Comparison of ENCODE assay signal across 15 cellular contexts in genomic region chr3:124002405-124003081, GRCh38. TPM values are rescaled to one million over a fixed set of nuclear protein-coding genes. Genes with fewer than 3 reads are reported as not detected.
DNase-seq lines count a peak whose midpoint lies in the region; ATAC-seq, FAIRE-seq and TF ChIP-seq lines count a peak whose summit lies in the region.
"Not testable (repeated sequence)": the region's sequence is repeated elsewhere in the genome, so short reads cannot be mapped to it uniquely, and the experiment has no call there.
"Had no signal": no experiment of that assay in that cellular context is flagged by ENCODE, and none has a peak within 500 bp of the region (broad histone marks: within the 10 kb centered on the region; RNA-seq: fewer than 3 reads in every experiment).

No MANE protein-coding gene starts in this region.

- peaks cover 0 to 34% of the 10 kb centered on the region in 2 donors for H3K4me1 ChIP-seq in ascending aorta
- H3K4me1 ChIP-seq in endothelial cell of umbilical vein (ENCODE audit: control insufficient read depth, extremely low read depth, insufficient read depth, low read length); aorta (ENCODE audit: control insufficient read depth in 1 of 2, insufficient read depth in 2 of 2, low read length in 2 of 2): not testable (repeated sequence)

- H2AFZ ChIP-seq in endothelial cell of umbilical vein (ENCODE audit: low read depth, low read length) = not testable (repeated sequence)

- 0 to 4% methylated on average over 2 of the region's 2 CpGs for WGBS in aorta, 2 donors

- dilution Hi-C loops in endothelial cell of umbilical vein (cut with MboI; ENCODE audit: extremely low pct_ligation_motif_present, low sequenced_read_pairs) = not testable (repeated sequence)

- H3K4me2 ChIP-seq in endothelial cell of umbilical vein (ENCODE audit: insufficient read depth, low read length) = not testable (repeated sequence)

- not testable (repeated sequence) for TF ChIP-seq CTCF in LNCaP clone FGC (IDR thresholded peaks at IDR 0.05; ENCODE audit: control insufficient read depth, extremely low read depth, insufficient read depth); ascending aorta (IDR thresholded peaks at IDR 0.05); endothelial cell of umbilical vein (IDR thresholded peaks at IDR 0.05; ENCODE audit: extremely low read depth in 1 of 2, insufficient read depth in 1 of 2, low read depth in 1 of 2, low read length in 2 of 2)

- intact Hi-C loops in ascending aorta (cut with DNase I); endothelial cell of umbilical vein (cut with micrococcal nuclease); aorta (cut with DNase I): not testable (repeated sequence)

- H3K36me3 ChIP-seq in ascending aorta; endothelial cell of umbilical vein (ENCODE audit: control insufficient read depth in 2 of 2, extremely low read depth in 1 of 2, insufficient read depth in 2 of 2, low read length in 2 of 2); aorta (ENCODE audit: control insufficient read depth in 1 of 2, insufficient read depth in 2 of 2, low read length in 1 of 2): not testable (repeated sequence)

- H3K79me2 ChIP-seq in endothelial cell of umbilical vein (ENCODE audit: control insufficient read depth, insufficient read depth, low read length) = not testable (repeated sequence)

- not testable (repeated sequence) for H4K20me1 ChIP-seq in endothelial cell of umbilical vein (replicated peaks; ENCODE audit: control insufficient read depth, extremely low read depth, insufficient read depth, low read length)

- CTCF ChIA-PET in endothelial cell of umbilical vein (lab: Charles Lee) = interaction anchor here (1.1 kb wide), 1 partner anchor 13 kb away, joined by 3 read pairs; no protein-coding TSS in a partner anchor

- H3K27ac ChIP-seq in ascending aorta = peak overlapping the region; percentile 40 to 60
- H3K27ac ChIP-seq in endothelial cell of umbilical vein (ENCODE audit: insufficient read depth, low read depth, low read length); aorta (ENCODE audit: low read depth in 1 of 2, low read length in 2 of 2): not testable (repeated sequence)

- H3K27me3 ChIP-seq in ascending aorta; aorta (ENCODE audit: control insufficient read depth in 1 of 2, insufficient read depth in 2 of 2, low read length in 1 of 2): not testable (repeated sequence)
- peaks cover 10 to 33% of the 10 kb centered on the region in 2 experiments for H3K27me3 ChIP-seq in endothelial cell of umbilical vein (ENCODE audit: control insufficient read depth in 2 of 2, insufficient read depth in 2 of 2, low read length in 2 of 2)

- TF ChIP-seq POLR2A in endothelial cell of umbilical vein (IDR thresholded peaks at IDR 0.05; ENCODE audit: low read depth, low read length) = not testable (repeated sequence)

- H3K4me3 ChIP-seq in LNCaP clone FGC (ENCODE audit: low read depth, low read length); ascending aorta; endothelial cell of umbilical vein (replicated peaks in 1 of 3; ENCODE audit: insufficient read depth in 1 of 3, low read depth in 1 of 3, low read length in 3 of 3); aorta (ENCODE audit: low read length in 2 of 2): not testable (repeated sequence)

- BruUV-seq in endothelial cell of umbilical vein (replicated peaks; lab: Mats Ljungman, UMichigan) = not testable (repeated sequence)

- FAIRE-seq in endothelial cell of umbilical vein (lab: Jason Lieb, UNC) = peak; percentile 42

- H3K9me3 ChIP-seq in ascending aorta; endothelial cell of umbilical vein (replicated peaks; ENCODE audit: control insufficient read depth, insufficient read depth, low read length); aorta (ENCODE audit: control insufficient read depth, low read length): not testable (repeated sequence)

- H3K9me1 ChIP-seq in endothelial cell of umbilical vein (replicated peaks; ENCODE audit: control insufficient read depth, extremely low read depth, insufficient read depth, low read length) = not testable (repeated sequence)

- not testable (repeated sequence) for H3K9ac ChIP-seq in endothelial cell of umbilical vein (replicated peaks; ENCODE audit: extremely low read depth, insufficient read depth, low read length)

- peak; percentile 42 for ATAC-seq in aorta (ENCODE audit: low FRiP score)

- POLR2A ChIA-PET in endothelial cell of umbilical vein (lab: Charles Lee) = not testable (repeated sequence)

- DNase-seq in LNCaP clone FGC (ENCODE audit: low read depth) = peak; percentile 40
- peak; percentile 78 to 89 for DNase-seq in NCI-H526 (lab: John Stamatoyannopoulos, UW)
- DNase-seq in ascending aorta (ENCODE audit: low spot score in 2 of 2); endothelial cell of umbilical vein (ENCODE audit: low read depth, low spot score); aorta: not testable (repeated sequence)
- peak; percentile 38 for DNase-seq in putamen (ENCODE audit: low spot score)

RNA-seq across cellular contexts. Expression of gene ROPN1, which starts 10.6 kb away (rescaled TPM):
- not detected for total RNA-seq in ascending aorta
- not detected in 2 replicates for total RNA-seq in endothelial cell of umbilical vein
- not detected in 2 replicates for polyA plus RNA-seq in endothelial cell of umbilical vein
- not detected in 2 replicates for polyA plus RNA-seq in endothelial cell of umbilical vein (2011; cell fraction: cytosol; rRNA removed)
- polyA plus RNA-seq in endothelial cell of umbilical vein (2011; cell fraction: nucleus; rRNA removed) = not detected in 2 replicates
- polyA plus RNA-seq in endothelial cell of umbilical vein (2012) = not detected in 2 replicates
- polyA minus RNA-seq in endothelial cell of umbilical vein = not detected in 2 replicates
- polyA minus RNA-seq in endothelial cell of umbilical vein (2011; cell fraction: cytosol; rRNA and poly(A)+ RNA removed) = not detected
- not detected in 2 replicates for polyA minus RNA-seq in endothelial cell of umbilical vein (2011; cell fraction: nucleus; rRNA and poly(A)+ RNA removed)
- not detected for total RNA-seq in aorta
- not detected for polyA plus RNA-seq in aorta
- total RNA-seq: A673; Caco-2; CD4-positive, CD25-positive, alpha-beta regulatory T cell; CD8-positive, alpha-beta T cell; GM12878; GM23248; H1; H7 had no signal
- polyA plus RNA-seq: BJ; CD4-positive, CD25-positive, alpha-beta regulatory T cell; GM12878; GM23248 had no signal

RNA-seq across cellular contexts. Expression of gene KALRN, which starts 30.6 kb away (rescaled TPM):
- total RNA-seq in ascending aorta (292 TPM), endothelial cell of umbilical vein (16.2 and 19.6 TPM in 2 replicates), aorta (100 to 1,000 TPM; 257 to 436 TPM)
- polyA plus RNA-seq in endothelial cell of umbilical vein (5.8 and 6.5 TPM in 2 replicates), aorta (10 to 100 TPM; 32.6 to 46.4 TPM)
- 6.2 and 7.5 TPM in 2 replicates for polyA plus RNA-seq in endothelial cell of umbilical vein (2011; cell fraction: cytosol; rRNA removed)
- polyA plus RNA-seq in endothelial cell of umbilical vein (2011; cell fraction: nucleus; rRNA removed) = 24.5 and 32.1 TPM in 2 replicates
- polyA plus RNA-seq in endothelial cell of umbilical vein (2012) = 5.1 and 5.4 TPM in 2 replicates
- 44.0 and 58.3 TPM in 2 replicates for polyA minus RNA-seq in endothelial cell of umbilical vein
- polyA minus RNA-seq in endothelial cell of umbilical vein (2011; cell fraction: cytosol; rRNA and poly(A)+ RNA removed) = not detected
- polyA minus RNA-seq in endothelial cell of umbilical vein (2011; cell fraction: nucleus; rRNA and poly(A)+ RNA removed) = 92.0 and 98.6 TPM in 2 replicates

RNA-seq across cellular contexts. Expression of gene CCDC14, which starts 41.5 kb away (rescaled TPM):
- total RNA-seq in ascending aorta = 6.5 TPM
- 46.3 and 47.5 TPM in 2 replicates for total RNA-seq in endothelial cell of umbilical vein
- 51.7 and 55.3 TPM in 2 replicates for polyA plus RNA-seq in endothelial cell of umbilical vein
- 24.5 and 33.6 TPM in 2 replicates for polyA plus RNA-seq in endothelial cell of umbilical vein (2011; cell fraction: cytosol; rRNA removed)
- 427 and 466 TPM in 2 replicates for polyA plus RNA-seq in endothelial cell of umbilical vein (2011; cell fraction: nucleus; rRNA removed)
- polyA plus RNA-seq in endothelial cell of umbilical vein (2012) = 27.9 and 41.4 TPM in 2 replicates
- polyA minus RNA-seq in endothelial cell of umbilical vein = 42.1 and 75.4 TPM in 2 replicates
- 32.0 TPM for polyA minus RNA-seq in endothelial cell of umbilical vein (2011; cell fraction: cytosol; rRNA and poly(A)+ RNA removed)
- polyA minus RNA-seq in endothelial cell of umbilical vein (2011; cell fraction: nucleus; rRNA and poly(A)+ RNA removed) = 102 and 216 TPM in 2 replicates
- 10 to 100 TPM; 40.5 to 55.5 TPM for total RNA-seq in aorta
- polyA plus RNA-seq in aorta = 10 to 100 TPM in 1 of 2 donors, 1 to 10 TPM in 1; 9.1 to 44.6 TPM

Comparison
In these comparisons a context has a peak if more than half of its experiments do, and no peak if none do; other contexts are left out.
1. RNA of gene KALRN, which starts 30.6 kb away (total RNA-seq): 257 to 436 TPM in aorta and 292 TPM in ascending aorta (single experiment); 16.2 to 19.6 TPM in endothelial cell of umbilical vein; every median in the first group is over 10 times any median in the second.